ENCODE assay signal across 20 cellular contexts in the genomic region with DNA sequence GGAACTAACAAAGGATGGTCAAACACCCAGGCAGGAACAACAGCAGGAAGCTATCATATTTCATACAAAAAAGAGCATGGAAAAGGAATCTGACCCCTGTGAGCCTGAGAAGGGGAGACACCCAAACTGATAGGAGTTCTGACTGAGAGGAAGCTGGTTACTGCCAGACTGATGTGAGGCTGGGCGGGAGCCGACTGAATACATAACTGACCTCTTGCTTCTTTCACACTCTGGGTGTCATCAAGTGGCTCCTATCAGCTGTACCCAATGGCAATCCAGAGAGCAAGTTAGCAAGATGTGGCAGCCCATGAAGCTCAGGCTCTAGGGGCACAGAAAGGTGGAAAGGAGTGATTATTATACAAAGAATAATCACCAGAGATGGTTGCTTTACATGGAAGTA.
"Had no signal": no experiment of that assay in that cellular context is flagged by ENCODE, and none has a peak within 500 bp of the region (broad histone marks: within the 10 kb centered on the region; RNA-seq: fewer than 3 reads in every experiment).

No MANE protein-coding gene starts in this region.

- H3K9me3 Mint-ChIP-seq: activated naive CD4-positive, alpha-beta T cell treated with anti-CD3 and anti-CD28 coated beads, Interleukin-2, amount 10 ng/mL, durations not matched to agents 7 days and 5 days; brain; mesothelial cell of epicardium; nephron had no signal

- H3K4me3 Mint-ChIP-seq: activated naive CD4-positive, alpha-beta T cell treated with anti-CD3 and anti-CD28 coated beads, Interleukin-2, amount 10 ng/mL, durations not matched to agents 7 days and 5 days; activated naive CD8-positive, alpha-beta T cell treated with anti-CD3 and anti-CD28 coated beads, Interleukin-2, amount 50 U/mL, for 24 hours; brain; mesothelial cell of epicardium; nephron; stimulated activated naive CD8-positive, alpha-beta T cell treated with anti-CD3 and anti-CD28 coated beads, Interleukin-15, Interleukin-2, amounts not matched to agents 100 ng/mL and 50 ng/mL, for 24 hours had no signal

- H3K36me3 Mint-ChIP-seq: activated naive CD4-positive, alpha-beta T cell treated with anti-CD3 and anti-CD28 coated beads, Interleukin-2, amount 10 ng/mL, durations not matched to agents 7 days and 5 days; brain; mesothelial cell of epicardium had no signal

- H3K27ac Mint-ChIP-seq: activated naive CD4-positive, alpha-beta T cell treated with anti-CD3 and anti-CD28 coated beads, Interleukin-2, amount 10 ng/mL, durations not matched to agents 7 days and 5 days; activated naive CD8-positive, alpha-beta T cell treated with anti-CD3 and anti-CD28 coated beads, Interleukin-2, amount 50 U/mL, for 24 hours; brain; mesothelial cell of epicardium; nephron; stimulated activated naive CD8-positive, alpha-beta T cell treated with anti-CD3 and anti-CD28 coated beads, Interleukin-15, Interleukin-2, amounts not matched to agents 100 ng/mL and 50 ng/mL, for 24 hours had no signal

- ATAC-seq: activated naive CD8-positive, alpha-beta T cell treated with anti-CD3 and anti-CD28 coated beads, Interleukin-2, amount 50 U/mL, for 24 hours; left lobe of liver had no signal

- H3K27me3 Mint-ChIP-seq: activated naive CD4-positive, alpha-beta T cell treated with anti-CD3 and anti-CD28 coated beads, Interleukin-2, amount 10 ng/mL, durations not matched to agents 7 days and 5 days; activated naive CD8-positive, alpha-beta T cell treated with anti-CD3 and anti-CD28 coated beads, Interleukin-2, amount 50 U/mL, for 24 hours; stimulated activated naive CD8-positive, alpha-beta T cell treated with anti-CD3 and anti-CD28 coated beads, Interleukin-15, Interleukin-2, amounts not matched to agents 100 ng/mL and 50 ng/mL, for 24 hours had no signal

- H3K4me1 Mint-ChIP-seq: activated naive CD4-positive, alpha-beta T cell treated with anti-CD3 and anti-CD28 coated beads, Interleukin-2, amount 10 ng/mL, durations not matched to agents 7 days and 5 days; activated naive CD8-positive, alpha-beta T cell treated with anti-CD3 and anti-CD28 coated beads, Interleukin-2, amount 50 U/mL, for 24 hours; mesothelial cell of epicardium; nephron had no signal

- DNase-seq: activated CD4-positive, alpha-beta T cell treated with anti-CD3 and anti-CD28 coated beads for 1 hour; activated CD8-positive, alpha-beta memory T cell treated with anti-CD3 and anti-CD28 coated beads for 24 hours; activated CD8-positive, alpha-beta memory T cell treated with anti-CD3 and anti-CD28 coated beads, Interleukin-2, amount 50 U/mL, for 48 hours; activated effector memory CD4-positive, alpha-beta T cell treated with Interleukin-2 at 50 U/mL for 16 hours; activated naive CD4-positive, alpha-beta T cell treated with anti-CD3 and anti-CD28 coated beads, Interleukin-2, amount 10 ng/mL, durations not matched to agents 7 days and 5 days; activated naive CD8-positive, alpha-beta T cell treated with anti-CD3 and anti-CD28 coated beads, Interleukin-2, amount 50 U/mL, for 24 hours; activated T-cell treated with anti-CD3 and anti-CD28 coated beads, Interleukin-2, amount 50 U/mL, for 48 hours; anterior cingulate cortex; caudate nucleus; hypothalamus; kidney; nucleus accumbens; stimulated activated CD4-positive, alpha-beta T cell treated with anti-CD3 and anti-CD28 coated beads, Interleukin-12 subunit alpha, Interleukin-12 subunit beta, amount 100 ng/mL, for 4 hours; stimulated activated CD4-positive, alpha-beta T cell treated with anti-CD3 and anti-CD28 coated beads, Interleukin-1b, Interleukin-23, amount 100 ng/mL, for 48 hours; trophoblast cell had no signal
